In the genomic region with DNA sequence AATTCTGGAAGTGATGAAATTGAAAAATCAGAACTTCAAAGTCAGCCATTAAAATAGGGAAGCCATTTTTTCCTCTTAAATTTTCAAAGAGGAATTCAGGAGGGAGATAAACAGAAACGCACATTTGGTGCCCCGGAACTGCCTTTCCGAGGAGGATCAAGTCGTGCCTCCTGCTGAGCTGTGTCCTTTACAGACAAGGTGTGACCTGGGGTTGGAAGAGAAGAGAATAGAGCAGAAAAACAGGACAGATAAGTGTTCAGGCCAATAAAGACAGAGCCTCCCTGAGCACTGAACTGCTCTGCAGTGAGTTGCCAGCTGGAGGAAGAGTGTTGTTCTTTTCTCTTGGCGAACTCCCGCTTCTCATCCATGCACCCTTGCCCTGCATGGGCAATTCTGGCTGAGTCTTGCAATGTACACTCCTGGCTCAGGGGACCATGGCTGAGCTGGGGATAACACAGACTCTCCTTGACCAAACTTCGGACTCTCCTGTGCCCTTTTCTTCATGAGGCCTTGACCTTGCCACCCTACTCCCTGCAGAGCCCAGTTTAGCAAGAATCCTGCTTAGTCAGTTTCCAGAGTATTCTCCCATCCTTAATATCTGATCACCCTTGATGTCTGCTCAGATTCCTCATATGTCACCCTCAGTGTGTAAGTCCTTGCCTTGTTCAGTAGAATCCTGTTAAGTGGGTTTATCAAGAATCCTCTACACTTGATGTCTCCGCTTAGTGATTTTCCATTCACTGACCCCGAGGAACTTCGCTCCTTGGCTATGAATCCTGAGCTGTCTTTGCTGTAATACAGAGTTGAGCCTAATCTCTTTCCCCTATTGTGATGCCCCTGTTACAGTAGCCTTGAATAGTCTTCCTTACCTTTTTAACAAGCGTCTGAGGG, we compare ENCODE assay signal across 12 cellular contexts. TPM values are rescaled to one million over a fixed set of nuclear protein-coding genes. Genes with fewer than 3 reads are reported as not detected.
DNase-seq lines count a peak whose midpoint lies in the region; ATAC-seq and TF ChIP-seq lines count a peak whose summit lies in the region.
"Had no signal": no experiment of that assay in that cellular context is flagged by ENCODE, and none has a peak within 500 bp of the region (broad histone marks: within the 10 kb centered on the region; RNA-seq: fewer than 3 reads in every experiment).

No MANE protein-coding gene starts in this region.

- 94% methylated on average over 11 of the region's 11 CpGs for WGBS in esophagus muscularis mucosa

- peak overlapping the region; percentile 81 for H3K27ac ChIP-seq in left ventricle myocardium inferior (replicated peaks)
- H3K27ac ChIP-seq in right atrium auricular region = peak overlapping the region in 1 of 2 donors; percentile 62
- peak overlapping the region; percentile 64 to 74 (median 70) for H3K27ac ChIP-seq in esophagus muscularis mucosa (replicated peaks in 1 of 4)
- H3K27ac ChIP-seq: SJSA1 had no signal

- H3K36me3 ChIP-seq in left ventricle myocardium inferior = peaks cover 38% of the 10 kb centered on the region
- peaks cover 13% of the 10 kb centered on the region for H3K36me3 ChIP-seq in right atrium auricular region
- H3K36me3 ChIP-seq in esophagus muscularis mucosa = peaks cover 0 to 43% (median 22%) of the 10 kb centered on the region in 4 donors
- H3K36me3 ChIP-seq: uterus had no signal

- H3K4me1 ChIP-seq in left ventricle myocardium inferior (peaks cover 26% of the 10 kb centered on the region), right atrium auricular region (peaks cover 0 to 24% of the 10 kb centered on the region in 2 donors), esophagus muscularis mucosa (peaks cover 15 to 39% (median 36%) of the 10 kb centered on the region in 4 donors)
- H3K4me1 ChIP-seq: SJSA1, uterus had no signal

- no peak overlapping the region for H3K27ac Mint-ChIP-seq in osteocyte (ENCODE audit: unreplicated experiment)
- H3K27ac Mint-ChIP-seq: activated T-helper 1 cell treated with anti-CD3 and anti-CD28 coated beads, Interleukin-12 subunit alpha, Interleukin-12 subunit beta, Interleukin-2, Interleukin-4 antibody, amounts not matched to agents 30 ng/mL and 10 ng/mL and 1 ng/mL, durations not matched to agents 14 hours and 24 hours and 36 hours had no signal

- TF ChIP-seq CTCF in left ventricle myocardium inferior (IDR thresholded peaks at IDR 0.05; ENCODE audit: borderline replicate concordance) (no peak), right atrium auricular region (IDR thresholded peaks at IDR 0.05) (no peak), esophagus muscularis mucosa (IDR thresholded peaks at IDR 0.05) (no peak), osteocyte (IDR thresholded peaks at IDR 0.05) (no peak), GM13977 (IDR thresholded peaks at IDR 0.05; ENCODE audit: extremely low read depth, insufficient read depth, missing control alignments) (no peak)

- no peaks in the 10 kb centered on the region for H3K27me3 Mint-ChIP-seq in osteocyte (ENCODE audit: unreplicated experiment)

- DNase-seq in left ventricle myocardium inferior = no peak
- DNase-seq in right atrium auricular region (ENCODE audit: low spot score) = no peak
- DNase-seq in esophagus muscularis mucosa (ENCODE audit: extremely low spot score) = no peak
- DNase-seq in osteocyte (ENCODE audit: extremely low spot score, unreplicated experiment) = peak; percentile 63
- DNase-seq in NCI-H146 treated with DMSO at 0.1 percent for 48 hours (lab: John Stamatoyannopoulos, UW; ENCODE audit: unreplicated experiment) = no peak
- DNase-seq in GM13977 (ENCODE audit: low spot score) = no peak
- DNase-seq: NCI-H1436 treated with DMSO at 0.1 percent for 48 hours, uterus had no signal

- H3K4me3 ChIP-seq in left ventricle myocardium inferior = no peak overlapping the region
- no peak overlapping the region for H3K4me3 ChIP-seq in right atrium auricular region
- peak overlapping the region in 3 of 4 donors; percentile 59 to 74 (median 68) for H3K4me3 ChIP-seq in esophagus muscularis mucosa
- H3K4me3 ChIP-seq: SJSA1 had no signal

- ATAC-seq in HG03520 (IDR thresholded peaks at IDR 0.05; ENCODE audit: unreplicated experiment) = no peak
- ATAC-seq in HG03354 (IDR thresholded peaks at IDR 0.05; ENCODE audit: poor library complexity, severe bottlenecking, unreplicated experiment) = no peak

- TF ChIP-seq POLR2A in esophagus muscularis mucosa (IDR thresholded peaks at IDR 0.05; ENCODE audit: low read depth) = no peak

- H3K27me3 ChIP-seq in left ventricle myocardium inferior (ENCODE audit: low read depth) = no peaks in the 10 kb centered on the region
- no peaks in the 10 kb centered on the region for H3K27me3 ChIP-seq in right atrium auricular region
- no peaks in the 10 kb centered on the region for H3K27me3 ChIP-seq in esophagus muscularis mucosa
- H3K27me3 ChIP-seq: SJSA1, uterus had no signal

- peak overlapping the region; percentile 62 for H3K4me3 Mint-ChIP-seq in osteocyte (ENCODE audit: unreplicated experiment)
- H3K4me3 Mint-ChIP-seq: activated T-helper 1 cell treated with anti-CD3 and anti-CD28 coated beads, Interleukin-12 subunit alpha, Interleukin-12 subunit beta, Interleukin-2, Interleukin-4 antibody, amounts not matched to agents 30 ng/mL and 10 ng/mL and 1 ng/mL, durations not matched to agents 14 hours and 24 hours and 36 hours had no signal

- H3K9me3 ChIP-seq in left ventricle myocardium inferior (replicated peaks) = no peaks in the 10 kb centered on the region
- H3K9me3 ChIP-seq in right atrium auricular region = no peaks in the 10 kb centered on the region
- no peaks in the 10 kb centered on the region for H3K9me3 ChIP-seq in esophagus muscularis mucosa
- H3K9me3 ChIP-seq: SJSA1, uterus had no signal

- H3K4me1 Mint-ChIP-seq in osteocyte (ENCODE audit: unreplicated experiment) = peaks cover 10% of the 10 kb centered on the region

- intact Hi-C loops in left ventricle myocardium inferior (cut with micrococcal nuclease) = no loop called here
- intact Hi-C loops in esophagus muscularis mucosa (cut with DNase I) = no loop called here

- no peaks in the 10 kb centered on the region for H3K9me3 Mint-ChIP-seq in osteocyte (ENCODE audit: unreplicated experiment)
- H3K9me3 Mint-ChIP-seq: activated T-helper 1 cell treated with anti-CD3 and anti-CD28 coated beads, Interleukin-12 subunit alpha, Interleukin-12 subunit beta, Interleukin-2, Interleukin-4 antibody, amounts not matched to agents 30 ng/mL and 10 ng/mL and 1 ng/mL, durations not matched to agents 14 hours and 24 hours and 36 hours had no signal

- no peak for TF ChIP-seq EP300 in esophagus muscularis mucosa (IDR thresholded peaks at IDR 0.05)

- H3K36me3 Mint-ChIP-seq in osteocyte (ENCODE audit: unreplicated experiment) = peaks cover 14% of the 10 kb centered on the region

- in situ Hi-C loops in GM13977 (cut with MboI; ENCODE audit: low pct_unique_long_range_greater_than_20kb, low sequenced_read_pairs, unreplicated experiment) = no loop called here

RNA-seq across cellular contexts. Expression of gene MTARC1, which starts 1.3 kb away (rescaled TPM):
- 8.3 TPM for total RNA-seq in left ventricle myocardium inferior
- 1 to 10 TPM; 4.0 to 6.1 TPM for total RNA-seq in right atrium auricular region
- total RNA-seq in esophagus muscularis mucosa = 1 to 10 TPM; 4.2 to 6.6 (median 5.1) TPM
- 1.8 and 2.1 TPM in 2 replicates for total RNA-seq in osteocyte
- total RNA-seq: activated T-helper 1 cell treated with anti-CD3 and anti-CD28 coated beads, Interleukin-12 subunit alpha, Interleukin-12 subunit beta, Interleukin-2, Interleukin-4 antibody, amounts not matched to agents 30 ng/mL and 10 ng/mL and 1 ng/mL, durations not matched to agents 14 hours and 24 hours and 36 hours; SJSA1 had no signal

RNA-seq across cellular contexts. Expression of gene MTARC2, which starts 37.3 kb away (rescaled TPM):
- 22.6 TPM for total RNA-seq in left ventricle myocardium inferior
- 10 to 100 TPM; 13.6 to 23.6 TPM for total RNA-seq in right atrium auricular region
- 10 to 100 TPM; 15.6 to 22.9 (median 20.5) TPM for total RNA-seq in esophagus muscularis mucosa
- 25.6 and 27.9 TPM in 2 replicates for total RNA-seq in osteocyte
- total RNA-seq: activated T-helper 1 cell treated with anti-CD3 and anti-CD28 coated beads, Interleukin-12 subunit alpha, Interleukin-12 subunit beta, Interleukin-2, Interleukin-4 antibody, amounts not matched to agents 30 ng/mL and 10 ng/mL and 1 ng/mL, durations not matched to agents 14 hours and 24 hours and 36 hours had no signal

Comparison
In these comparisons a context has a peak if more than half of its experiments do, and no peak if none do; other contexts are left out.
1. H3K4me3 ChIP-seq: peak in esophagus muscularis mucosa (3 of 4); none in left ventricle myocardium inferior (single experiment) and right atrium auricular region (0 of 2).